ENCODE assay signal across 8 cellular contexts in the genomic region with DNA sequence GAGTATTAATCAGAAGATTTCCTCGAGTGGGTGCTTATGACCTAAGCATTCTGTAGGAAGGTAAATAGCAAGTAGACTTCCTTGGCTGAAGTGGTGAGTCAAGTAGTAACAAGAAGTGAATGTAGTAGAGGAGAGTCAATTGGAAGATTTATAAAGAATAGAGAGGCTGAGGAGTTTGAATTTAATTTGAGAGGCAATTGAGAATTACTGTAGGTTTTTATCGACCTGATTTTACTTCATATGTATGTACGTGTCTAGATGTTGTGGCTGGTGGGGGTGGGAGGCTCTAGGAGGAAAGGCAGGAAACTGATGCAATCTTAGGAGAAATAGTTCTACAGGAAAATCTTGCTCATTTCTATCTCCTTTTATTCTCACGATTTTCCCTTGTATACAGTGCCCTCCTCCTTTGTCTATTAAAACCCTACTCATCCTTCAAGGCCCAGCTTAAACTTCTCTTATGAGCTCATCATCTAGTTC. TPM values are rescaled to one million over a fixed set of nuclear protein-coding genes. Genes with fewer than 3 reads are reported as not detected.
DNase-seq lines count a peak whose midpoint lies in the region; ATAC-seq, FAIRE-seq and TF ChIP-seq lines count a peak whose summit lies in the region.

No MANE protein-coding gene starts in this region.

- peak; percentile 17 for ATAC-seq in GM21786 (IDR thresholded peaks at IDR 0.05; ENCODE audit: unreplicated experiment)
- no peak for ATAC-seq in GM19397 (IDR thresholded peaks at IDR 0.05; ENCODE audit: unreplicated experiment)
- no peak for ATAC-seq in HG02981 (IDR thresholded peaks at IDR 0.05; ENCODE audit: unreplicated experiment)

- DNase-seq in DMS79 treated with DMSO at 0.1 percent for 48 hours (lab: John Stamatoyannopoulos, UW) (peak; percentile 57), OCI-M1 (lab: John Stamatoyannopoulos, UW) (peak; percentile 58), endothelial cell of umbilical vein (ENCODE audit: low read depth, low spot score) (peak; percentile 67), hippocampal formation (lab: John Stamatoyannopoulos, UW) (no peak), RWPE1 (ENCODE audit: low spot score) (no peak)

- H4K20me1 ChIP-seq in endothelial cell of umbilical vein (replicated peaks; ENCODE audit: control insufficient read depth, extremely low read depth, insufficient read depth, low read length): peaks cover 7% of the 10 kb centered on the region

- no peaks in the 10 kb centered on the region for H3K27me3 ChIP-seq in endothelial cell of umbilical vein (ENCODE audit: control insufficient read depth in 2 of 2, insufficient read depth in 2 of 2, low read length in 2 of 2)

- dilution Hi-C loops in endothelial cell of umbilical vein (cut with MboI; ENCODE audit: extremely low pct_ligation_motif_present, low sequenced_read_pairs): no loop called here

- TF ChIP-seq CTCF in endothelial cell of umbilical vein (IDR thresholded peaks at IDR 0.05; ENCODE audit: extremely low read depth in 1 of 2, insufficient read depth in 1 of 2, low read depth in 1 of 2, low read length in 2 of 2) (no peak), RWPE1 (conservative IDR thresholded peaks at IDR 0.05; ENCODE audit: low read depth) (no peak)

- no TSS peak for BruUV-seq in endothelial cell of umbilical vein (replicated peaks; lab: Mats Ljungman, UMichigan)

- H3K9me1 ChIP-seq in endothelial cell of umbilical vein (replicated peaks; ENCODE audit: control insufficient read depth, extremely low read depth, insufficient read depth, low read length): no peaks in the 10 kb centered on the region

- peak; percentile 74 for FAIRE-seq in endothelial cell of umbilical vein (lab: Jason Lieb, UNC)

- H3K4me2 ChIP-seq in endothelial cell of umbilical vein (ENCODE audit: insufficient read depth, low read length): peak overlapping the region; percentile 79

- H2AFZ ChIP-seq in endothelial cell of umbilical vein (ENCODE audit: low read depth, low read length): no peak overlapping the region

- H3K36me3 ChIP-seq in endothelial cell of umbilical vein (ENCODE audit: control insufficient read depth in 2 of 2, extremely low read depth in 1 of 2, insufficient read depth in 2 of 2, low read length in 2 of 2): peaks cover 0 to 4% of the 10 kb centered on the region in 2 experiments

- H3K9me3 ChIP-seq in endothelial cell of umbilical vein (replicated peaks; ENCODE audit: control insufficient read depth, insufficient read depth, low read length): no peaks in the 10 kb centered on the region

- H3K27ac ChIP-seq in endothelial cell of umbilical vein (ENCODE audit: insufficient read depth, low read depth, low read length) (peak overlapping the region; percentile 63), RWPE1 (no peak overlapping the region)

- POLR2A ChIA-PET in endothelial cell of umbilical vein (lab: Charles Lee) (interaction anchor here (2.0 kb wide), 1 partner anchor 9 kb away, joined by 5 read pairs; a partner anchor contains a TSS), RWPE1 (lab: Yijun Ruan, JAX; ENCODE audit: low non-redundant PET) (no interaction called here)

- H3K4me3 ChIP-seq in endothelial cell of umbilical vein (replicated peaks in 1 of 3; ENCODE audit: insufficient read depth in 1 of 3, low read depth in 1 of 3, low read length in 3 of 3): no peak overlapping the region

- peaks cover 89% of the 10 kb centered on the region for H3K79me2 ChIP-seq in endothelial cell of umbilical vein (ENCODE audit: control insufficient read depth, insufficient read depth, low read length)

- H3K4me1 ChIP-seq in endothelial cell of umbilical vein (ENCODE audit: control insufficient read depth, extremely low read depth, insufficient read depth, low read length): peaks cover 36% of the 10 kb centered on the region

- no peak overlapping the region for H3K9ac ChIP-seq in endothelial cell of umbilical vein (replicated peaks; ENCODE audit: extremely low read depth, insufficient read depth, low read length)

- TF ChIP-seq POLR2A in endothelial cell of umbilical vein (IDR thresholded peaks at IDR 0.05; ENCODE audit: low read depth, low read length): no peak

- intact Hi-C loops in endothelial cell of umbilical vein (cut with micrococcal nuclease): loop anchor here (1.0 kb wide), 1 partner anchor 9 kb away; no protein-coding TSS in a partner anchor

- CTCF ChIA-PET in endothelial cell of umbilical vein (lab: Charles Lee): no interaction called here
- CTCF ChIA-PET in RWPE1 (lab: Yijun Ruan, JAX): no interaction called here

TF ChIP-seq in endothelial cell of umbilical vein, 7 proteins besides CTCF, POLR2A, EP300 and RAD21:
- no peak for TF ChIP-seq JUN (IDR thresholded peaks at IDR 0.05; ENCODE audit: borderline replicate concordance, insufficient read depth, insufficient read length, low read depth)
- TF ChIP-seq, protein P1, sequence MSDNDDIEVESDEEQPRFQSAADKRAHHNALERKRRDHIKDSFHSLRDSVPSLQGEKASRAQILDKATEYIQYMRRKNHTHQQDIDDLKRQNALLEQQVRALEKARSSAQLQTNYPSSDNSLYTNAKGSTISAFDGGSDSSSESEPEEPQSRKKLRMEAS (IDR thresholded peaks at IDR 0.05; ENCODE audit: insufficient read depth, insufficient read length): no peak
- peak; percentile 5 for TF ChIP-seq FOS (IDR thresholded peaks at IDR 0.05; ENCODE audit: borderline replicate concordance, insufficient read depth, low read length)
- TF ChIP-seq EZH2 (IDR thresholded peaks at IDR 0.05; ENCODE audit: borderline replicate concordance, low read depth, low read length, severe bottlenecking): no peak
- no peak for TF ChIP-seq GATA2 (IDR thresholded peaks at IDR 0.05; ENCODE audit: insufficient read depth, insufficient read length, low read depth, low read length)

RNA-seq across cellular contexts. Expression of a gene that starts 8.7 kb away (rescaled TPM):
- 128 and 129 TPM in 2 replicates for total RNA-seq in endothelial cell of umbilical vein
- polyA plus RNA-seq in endothelial cell of umbilical vein: 136 and 141 TPM in 2 replicates
- polyA plus RNA-seq in endothelial cell of umbilical vein (2011; cell fraction: cytosol; rRNA removed): 23.4 and 42.5 TPM in 2 replicates
- polyA plus RNA-seq in endothelial cell of umbilical vein (2011; cell fraction: nucleus; rRNA removed): 1,263 and 1,401 TPM in 2 replicates
- 67.4 and 68.3 TPM in 2 replicates for polyA plus RNA-seq in endothelial cell of umbilical vein (2012)
- 345 and 387 TPM in 2 replicates for polyA minus RNA-seq in endothelial cell of umbilical vein
- polyA minus RNA-seq in endothelial cell of umbilical vein (2011; cell fraction: cytosol; rRNA and poly(A)+ RNA removed): 104 TPM
- 377 and 573 TPM in 2 replicates for polyA minus RNA-seq in endothelial cell of umbilical vein (2011; cell fraction: nucleus; rRNA and poly(A)+ RNA removed)

RNA-seq across cellular contexts. Expression of a gene that starts 36.7 kb away (rescaled TPM):
- total RNA-seq in endothelial cell of umbilical vein: 2.3 and 4.0 TPM in 2 replicates
- polyA plus RNA-seq in endothelial cell of umbilical vein: 0.92 and 1.0 TPM in 2 replicates
- polyA plus RNA-seq in endothelial cell of umbilical vein (2011; cell fraction: cytosol; rRNA removed): 0.39 and 0.56 TPM in 2 replicates
- polyA plus RNA-seq in endothelial cell of umbilical vein (2011; cell fraction: nucleus; rRNA removed): 6.8 and 6.9 TPM in 2 replicates
- polyA plus RNA-seq in endothelial cell of umbilical vein (2012): 0.71 and 0.79 TPM in 2 replicates
- 2.1 and 2.9 TPM in 2 replicates for polyA minus RNA-seq in endothelial cell of umbilical vein
- not detected for polyA minus RNA-seq in endothelial cell of umbilical vein (2011; cell fraction: cytosol; rRNA and poly(A)+ RNA removed)
- 3.4 and 3.5 TPM in 2 replicates for polyA minus RNA-seq in endothelial cell of umbilical vein (2011; cell fraction: nucleus; rRNA and poly(A)+ RNA removed)

Comparison
In these comparisons a context has a peak if more than half of its experiments do, and no peak if none do; other contexts are left out.
1. DNase-seq: peak in DMS79 treated with DMSO at 0.1 percent for 48 hours (single experiment), OCI-M1 (single experiment) and endothelial cell of umbilical vein (single experiment); none in hippocampal formation (0 of 2) and RWPE1 (single experiment).